Comparison of ENCODE assay signal across 12 cellular contexts in genomic region chr16:85205747-85206471, GRCh38.
DNase-seq lines count a peak whose midpoint lies in the region; ATAC-seq, FAIRE-seq and TF ChIP-seq lines count a peak whose summit lies in the region.
"Had no signal": no experiment of that assay in that cellular context is flagged by ENCODE, and none has a peak within 500 bp of the region (broad histone marks: within the 10 kb centered on the region; RNA-seq: fewer than 3 reads in every experiment).

No MANE protein-coding gene starts in this region.

- no peak overlapping the region for H3K4me3 Mint-ChIP-seq in chondrocyte (ENCODE audit: unreplicated experiment)
- H3K4me3 Mint-ChIP-seq: natural killer cell had no signal

- H3K4me1 Mint-ChIP-seq in chondrocyte (ENCODE audit: low read depth): peaks cover 67% of the 10 kb centered on the region
- H3K4me1 Mint-ChIP-seq: natural killer cell had no signal

- no peak for TF ChIP-seq EP300 in A549 (IDR thresholded peaks at IDR 0.05)

- H3K4me2 ChIP-seq in A549: no peak overlapping the region; the same call in 2 of the 3 replicates

- no peaks in the 10 kb centered on the region for H3K36me3 Mint-ChIP-seq in chondrocyte (ENCODE audit: low read depth)
- H3K36me3 Mint-ChIP-seq: natural killer cell had no signal

- TF ChIP-seq RAD21 in A549 (conservative IDR thresholded peaks at IDR 0.05 in 1 of 2, IDR thresholded peaks at IDR 0.05 in 1 of 2): no peak

- no peak overlapping the region for H3K4me3 ChIP-seq in A549
- no peak overlapping the region for H3K4me3 ChIP-seq in mesodermal cell (ENCODE audit: extremely low read depth, insufficient read depth, low read length, poor library complexity, severe bottlenecking)

- no peak for FAIRE-seq in A549 (lab: Jason Lieb, UNC)

- no peaks in the 10 kb centered on the region for H3K9me3 Mint-ChIP-seq in chondrocyte (ENCODE audit: low read depth)
- H3K9me3 Mint-ChIP-seq: natural killer cell had no signal

- H3K27ac ChIP-seq in A549: peak overlapping the region in 1 of 2 experiments; percentile 8; a peak in 1 of 6 replicates
- peak overlapping the region; percentile 45 for H3K27ac ChIP-seq in mesodermal cell (ENCODE audit: low read depth, low read length, severe bottlenecking)

- no peak overlapping the region for H3K27ac Mint-ChIP-seq in chondrocyte (ENCODE audit: unreplicated experiment)
- H3K27ac Mint-ChIP-seq: natural killer cell had no signal

- POLR2A ChIA-PET in A549 (lab: Yijun Ruan, JAX): no interaction called here

- H3K27me3 Mint-ChIP-seq in chondrocyte (ENCODE audit: low read depth): no peaks in the 10 kb centered on the region

- WGBS in A549 (ENCODE audit: missing lambda C conversion rate): 75% methylated on average over 17 of the region's 23 CpGs
- WGBS in mesodermal cell (ENCODE audit: insufficient coverage in 2 of 2), 2 experiments: 59 to 72% methylated on average over 18 to 23 of the region's 23 CpGs

- no peak for TF ChIP-seq CTCF in A549 (IDR thresholded peaks at IDR 0.05)
- TF ChIP-seq CTCF in chondrocyte (IDR thresholded peaks at IDR 0.05): no peak

- ATAC-seq in A549: no peak
- no peak for ATAC-seq in HG03139 (IDR thresholded peaks at IDR 0.05; ENCODE audit: unreplicated experiment)
- ATAC-seq in GM18861 (IDR thresholded peaks at IDR 0.05; ENCODE audit: unreplicated experiment): no peak
- ATAC-seq: natural killer cell had no signal

- CTCF ChIA-PET in A549 (lab: Yijun Ruan, JAX): interaction anchor here (0.6 to 1.4 kb wide), 4 partner anchors 21 to 91 kb away, joined by 3 to 4 read pairs (median 3); no protein-coding TSS in a partner anchor

- H3K9me3 ChIP-seq in A549 (no peaks in the 10 kb centered on the region), mesodermal cell (ENCODE audit: control insufficient read depth, low read length) (no peaks in the 10 kb centered on the region)

- peaks cover 19% of the 10 kb centered on the region; the same call in 2 of the 3 replicates for H3K4me1 ChIP-seq in A549
- peaks cover 54% of the 10 kb centered on the region for H3K4me1 ChIP-seq in mesodermal cell (ENCODE audit: control insufficient read depth, insufficient read depth, low read length, poor library complexity, severe bottlenecking)

- no peak for TF ChIP-seq POLR2A in A549 (IDR thresholded peaks at IDR 0.05; ENCODE audit: low read length)

- peaks cover 4% of the 10 kb centered on the region for H3K36me3 ChIP-seq in mesodermal cell (ENCODE audit: control insufficient read depth, insufficient read depth, low read length)

- DNase-seq in A549 (ENCODE audit: low read depth in 1 of 2, low spot score in 1 of 2) (peak in 1 of 2 experiments; percentile 47), M059J (ENCODE audit: low read depth) (peak; percentile 40), dermis blood vessel endothelial cell (peak; percentile 17), SIG-M5 treated with dmso at 0.1 percent for 504 hours (lab: John Stamatoyannopoulos, UW; ENCODE audit: unreplicated experiment) (no peak), chondrocyte (ENCODE audit: low spot score) (no peak)
- DNase-seq: central memory CD4-positive, alpha-beta T cell; KG1; natural killer cell; stimulated activated CD4-positive, alpha-beta T cell treated with anti-CD3 and anti-CD28 coated beads, Interleukin-4, amount 100 ng/mL, for 4 hours had no signal

TF ChIP-seq in A549, 52 proteins besides CTCF, POLR2A, EP300 and RAD21:
- TF ChIP-seq JUN (IDR thresholded peaks at IDR 0.05) (no peak), ESRRA (IDR thresholded peaks at IDR 0.05; ENCODE audit: borderline replicate concordance, low read length) (no peak), BHLHE40 (IDR thresholded peaks at IDR 0.05; ENCODE audit: low read depth, low read length) (0 out of 2 replicates have a peak, but pooled peaks have one; percentile 20), KDM5A (IDR thresholded peaks at IDR 0.05) (no peak), SMC3 (IDR thresholded peaks at IDR 0.05) (no peak), ZNF302 (CRISPR knock-in tag; IDR thresholded peaks at IDR 0.05) (no peak), HOXB13 (CRISPR knock-in tag; IDR thresholded peaks at IDR 0.05; ENCODE audit: low read depth) (no peak), FOSL2 (IDR thresholded peaks at IDR 0.05) (no peak), FOSL2 (CRISPR knock-in tag; IDR thresholded peaks at IDR 0.05) (no peak), NR3C1 (IDR thresholded peaks at IDR 0.05) (no peak), HDAC2 (IDR thresholded peaks at IDR 0.05) (no peak), CBX2 (IDR thresholded peaks at IDR 0.05; ENCODE audit: borderline replicate concordance, low read depth) (no peak), ZSCAN20 (CRISPR knock-in tag; IDR thresholded peaks at IDR 0.05) (no peak)
- TF ChIP-seq, protein P1, sequence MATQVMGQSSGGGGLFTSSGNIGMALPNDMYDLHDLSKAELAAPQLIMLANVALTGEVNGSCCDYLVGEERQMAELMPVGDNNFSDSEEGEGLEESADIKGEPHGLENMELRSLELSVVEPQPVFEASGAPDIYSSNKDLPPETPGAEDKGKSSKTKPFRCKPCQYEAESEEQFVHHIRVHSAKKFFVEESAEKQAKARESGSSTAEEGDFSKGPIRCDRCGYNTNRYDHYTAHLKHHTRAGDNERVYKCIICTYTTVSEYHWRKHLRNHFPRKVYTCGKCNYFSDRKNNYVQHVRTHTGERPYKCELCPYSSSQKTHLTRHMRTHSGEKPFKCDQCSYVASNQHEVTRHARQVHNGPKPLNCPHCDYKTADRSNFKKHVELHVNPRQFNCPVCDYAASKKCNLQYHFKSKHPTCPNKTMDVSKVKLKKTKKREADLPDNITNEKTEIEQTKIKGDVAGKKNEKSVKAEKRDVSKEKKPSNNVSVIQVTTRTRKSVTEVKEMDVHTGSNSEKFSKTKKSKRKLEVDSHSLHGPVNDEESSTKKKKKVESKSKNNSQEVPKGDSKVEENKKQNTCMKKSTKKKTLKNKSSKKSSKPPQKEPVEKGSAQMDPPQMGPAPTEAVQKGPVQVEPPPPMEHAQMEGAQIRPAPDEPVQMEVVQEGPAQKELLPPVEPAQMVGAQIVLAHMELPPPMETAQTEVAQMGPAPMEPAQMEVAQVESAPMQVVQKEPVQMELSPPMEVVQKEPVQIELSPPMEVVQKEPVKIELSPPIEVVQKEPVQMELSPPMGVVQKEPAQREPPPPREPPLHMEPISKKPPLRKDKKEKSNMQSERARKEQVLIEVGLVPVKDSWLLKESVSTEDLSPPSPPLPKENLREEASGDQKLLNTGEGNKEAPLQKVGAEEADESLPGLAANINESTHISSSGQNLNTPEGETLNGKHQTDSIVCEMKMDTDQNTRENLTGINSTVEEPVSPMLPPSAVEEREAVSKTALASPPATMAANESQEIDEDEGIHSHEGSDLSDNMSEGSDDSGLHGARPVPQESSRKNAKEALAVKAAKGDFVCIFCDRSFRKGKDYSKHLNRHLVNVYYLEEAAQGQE (IDR thresholded peaks at IDR 0.05): no peak
- TF ChIP-seq, protein P2, sequence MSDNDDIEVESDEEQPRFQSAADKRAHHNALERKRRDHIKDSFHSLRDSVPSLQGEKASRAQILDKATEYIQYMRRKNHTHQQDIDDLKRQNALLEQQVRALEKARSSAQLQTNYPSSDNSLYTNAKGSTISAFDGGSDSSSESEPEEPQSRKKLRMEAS (IDR thresholded peaks at IDR 0.05): no peak
- TF ChIP-seq, protein P3, sequence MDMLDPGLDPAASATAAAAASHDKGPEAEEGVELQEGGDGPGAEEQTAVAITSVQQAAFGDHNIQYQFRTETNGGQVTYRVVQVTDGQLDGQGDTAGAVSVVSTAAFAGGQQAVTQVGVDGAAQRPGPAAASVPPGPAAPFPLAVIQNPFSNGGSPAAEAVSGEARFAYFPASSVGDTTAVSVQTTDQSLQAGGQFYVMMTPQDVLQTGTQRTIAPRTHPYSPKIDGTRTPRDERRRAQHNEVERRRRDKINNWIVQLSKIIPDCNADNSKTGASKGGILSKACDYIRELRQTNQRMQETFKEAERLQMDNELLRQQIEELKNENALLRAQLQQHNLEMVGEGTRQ (IDR thresholded peaks at IDR 0.05): peak; percentile 49; the same call in 1 of the 2 replicates
- TF ChIP-seq, protein P4, sequence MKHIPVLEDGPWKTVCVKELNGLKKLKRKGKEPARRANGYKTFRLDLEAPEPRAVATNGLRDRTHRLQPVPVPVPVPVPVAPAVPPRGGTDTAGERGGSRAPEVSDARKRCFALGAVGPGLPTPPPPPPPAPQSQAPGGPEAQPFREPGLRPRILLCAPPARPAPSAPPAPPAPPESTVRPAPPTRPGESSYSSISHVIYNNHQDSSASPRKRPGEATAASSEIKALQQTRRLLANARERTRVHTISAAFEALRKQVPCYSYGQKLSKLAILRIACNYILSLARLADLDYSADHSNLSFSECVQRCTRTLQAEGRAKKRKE (CRISPR knock-in tag; IDR thresholded peaks at IDR 0.05; ENCODE audit: low read depth): no peak
- TF ChIP-seq, protein P5, sequence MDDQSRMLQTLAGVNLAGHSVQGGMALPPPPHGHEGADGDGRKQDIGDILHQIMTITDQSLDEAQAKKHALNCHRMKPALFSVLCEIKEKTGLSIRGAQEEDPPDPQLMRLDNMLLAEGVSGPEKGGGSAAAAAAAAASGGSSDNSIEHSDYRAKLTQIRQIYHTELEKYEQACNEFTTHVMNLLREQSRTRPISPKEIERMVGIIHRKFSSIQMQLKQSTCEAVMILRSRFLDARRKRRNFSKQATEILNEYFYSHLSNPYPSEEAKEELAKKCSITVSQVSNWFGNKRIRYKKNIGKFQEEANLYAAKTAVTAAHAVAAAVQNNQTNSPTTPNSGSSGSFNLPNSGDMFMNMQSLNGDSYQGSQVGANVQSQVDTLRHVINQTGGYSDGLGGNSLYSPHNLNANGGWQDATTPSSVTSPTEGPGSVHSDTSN (IDR thresholded peaks at IDR 0.05): no peak

Comparison
In these comparisons a context has a peak if more than half of its experiments do, and no peak if none do; other contexts are left out.
1. DNase-seq: peak in M059J (single experiment) and dermis blood vessel endothelial cell (single experiment); none in SIG-M5 treated with dmso at 0.1 percent for 504 hours (single experiment) and chondrocyte (single experiment).